1 cellular context compared by ENCODE assay signal in genomic region chr4:6064383-6064782, GRCh38.
A peak's percentile ranks its signal among the peaks of the same experiment; 100 is the strongest.
TF ChIP-seq lines count a peak whose summit lies in the region.

No MANE protein-coding gene starts in this region.

TF ChIP-seq in K562, 482 proteins besides CTCF, POLR2A, EP300 and RAD21 (continued from another document and continues in another):
- no peak for TF ChIP-seq BRF2 (IDR thresholded peaks at IDR 0.05; ENCODE audit: borderline replicate concordance, insufficient read depth, insufficient read length)
- TF ChIP-seq LCOR (CRISPR knock-in tag; IDR thresholded peaks at IDR 0.05): no peak
- no peak for TF ChIP-seq ZKSCAN8 (CRISPR knock-in tag; IDR thresholded peaks at IDR 0.05)
- TF ChIP-seq POLR2H (tag; IDR thresholded peaks at IDR 0.05; ENCODE audit: low read depth): no peak
- TF ChIP-seq FOXA1 (IDR thresholded peaks at IDR 0.05; ENCODE audit: borderline replicate concordance): no peak
- no peak for TF ChIP-seq TRIM25 (IDR thresholded peaks at IDR 0.05; ENCODE audit: borderline replicate concordance)
- TF ChIP-seq ZNF764 (CRISPR knock-in tag; IDR thresholded peaks at IDR 0.05; ENCODE audit: low read depth): no peak
- no peak for TF ChIP-seq CBX5 (IDR thresholded peaks at IDR 0.05; ENCODE audit: borderline replicate concordance, low read depth)
- TF ChIP-seq, protein P1, sequence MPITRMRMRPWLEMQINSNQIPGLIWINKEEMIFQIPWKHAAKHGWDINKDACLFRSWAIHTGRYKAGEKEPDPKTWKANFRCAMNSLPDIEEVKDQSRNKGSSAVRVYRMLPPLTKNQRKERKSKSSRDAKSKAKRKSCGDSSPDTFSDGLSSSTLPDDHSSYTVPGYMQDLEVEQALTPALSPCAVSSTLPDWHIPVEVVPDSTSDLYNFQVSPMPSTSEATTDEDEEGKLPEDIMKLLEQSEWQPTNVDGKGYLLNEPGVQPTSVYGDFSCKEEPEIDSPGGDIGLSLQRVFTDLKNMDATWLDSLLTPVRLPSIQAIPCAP (CRISPR knock-in tag; IDR thresholded peaks at IDR 0.05; ENCODE audit: borderline replicate concordance): no peak
- TF ChIP-seq, protein P2, sequence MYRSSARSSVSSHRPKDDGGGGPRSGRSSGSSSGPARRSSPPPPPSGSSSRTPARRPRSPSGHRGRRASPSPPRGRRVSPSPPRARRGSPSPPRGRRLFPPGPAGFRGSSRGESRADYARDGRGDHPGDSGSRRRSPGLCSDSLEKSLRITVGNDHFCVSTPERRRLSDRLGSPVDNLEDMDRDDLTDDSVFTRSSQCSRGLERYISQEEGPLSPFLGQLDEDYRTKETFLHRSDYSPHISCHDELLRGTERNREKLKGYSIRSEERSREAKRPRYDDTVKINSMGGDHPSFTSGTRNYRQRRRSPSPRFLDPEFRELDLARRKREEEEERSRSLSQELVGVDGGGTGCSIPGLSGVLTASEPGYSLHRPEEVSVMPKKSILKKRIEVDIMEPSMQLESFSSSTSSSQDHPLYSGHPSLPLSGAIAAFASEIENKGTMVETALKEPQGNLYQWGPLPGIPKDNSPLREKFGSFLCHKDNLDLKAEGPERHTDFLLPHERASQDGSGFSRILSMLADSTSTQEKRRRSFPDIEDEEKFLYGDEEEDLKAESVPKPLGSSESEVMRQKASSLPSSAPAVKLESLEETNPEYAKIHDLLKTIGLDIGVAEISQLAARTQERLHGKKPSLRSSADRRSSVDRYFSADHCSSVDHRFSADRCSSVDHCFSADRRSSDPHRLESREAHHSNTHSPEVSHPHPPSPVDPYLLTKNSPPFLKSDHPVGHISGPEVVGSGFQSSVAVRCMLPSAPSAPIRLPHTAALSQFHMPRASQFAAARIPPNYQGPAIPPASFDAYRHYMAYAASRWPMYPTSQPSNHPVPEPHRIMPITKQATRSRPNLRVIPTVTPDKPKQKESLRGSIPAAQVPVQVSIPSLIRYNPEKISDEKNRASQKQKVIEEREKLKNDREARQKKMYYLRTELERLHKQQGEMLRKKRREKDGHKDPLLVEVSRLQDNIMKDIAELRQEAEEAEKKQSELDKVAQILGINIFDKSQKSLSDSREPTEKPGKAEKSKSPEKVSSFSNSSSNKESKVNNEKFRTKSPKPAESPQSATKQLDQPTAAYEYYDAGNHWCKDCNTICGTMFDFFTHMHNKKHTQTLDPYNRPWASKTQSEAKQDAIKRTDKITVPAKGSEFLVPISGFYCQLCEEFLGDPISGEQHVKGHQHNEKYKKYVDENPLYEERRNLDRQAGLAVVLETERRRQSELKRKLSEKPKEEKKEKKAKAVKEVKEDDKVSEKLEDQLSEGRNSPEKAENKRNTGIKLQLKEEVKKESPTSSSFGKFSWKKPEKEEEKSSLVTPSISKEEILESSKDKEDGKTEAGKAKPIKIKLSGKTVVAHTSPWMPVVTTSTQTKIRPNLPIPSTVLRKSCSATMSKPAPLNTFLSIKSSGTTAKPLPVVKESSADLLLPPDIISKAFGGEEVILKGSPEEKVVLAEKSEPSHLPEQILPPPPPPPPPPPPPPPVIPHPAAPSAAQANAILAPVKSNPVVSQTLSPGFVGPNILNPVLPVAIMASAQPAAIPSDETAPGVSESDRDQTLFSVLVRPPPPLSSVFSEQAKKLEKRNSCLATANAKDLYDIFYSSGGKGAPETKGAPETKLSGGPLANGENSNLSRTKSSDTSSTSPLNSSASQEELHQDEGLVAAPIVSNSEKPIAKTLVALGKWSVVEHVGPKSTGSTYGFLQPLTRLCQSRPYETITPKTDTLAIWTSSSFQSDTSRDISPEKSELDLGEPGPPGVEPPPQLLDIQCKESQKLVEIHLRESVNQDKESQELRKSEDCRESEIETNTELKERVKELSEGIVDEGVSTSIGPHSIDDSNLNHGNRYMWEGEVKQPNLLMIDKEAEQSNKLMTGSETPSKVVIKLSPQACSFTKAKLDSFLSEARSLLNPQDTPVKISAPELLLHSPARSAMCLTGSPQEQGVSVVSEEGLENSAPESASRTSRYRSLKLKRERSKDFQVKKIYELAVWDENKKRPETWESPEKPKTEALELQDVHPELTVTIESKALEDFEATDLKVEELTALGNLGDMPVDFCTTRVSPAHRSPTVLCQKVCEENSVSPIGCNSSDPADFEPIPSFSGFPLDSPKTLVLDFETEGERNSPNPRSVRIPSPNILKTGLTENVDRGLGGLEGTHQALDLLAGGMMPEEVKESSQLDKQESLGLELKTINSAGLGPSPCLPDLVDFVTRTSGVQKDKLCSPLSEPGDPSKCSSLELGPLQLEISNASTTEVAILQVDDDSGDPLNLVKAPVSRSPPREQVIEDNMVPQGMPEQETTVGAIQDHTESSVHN (IDR thresholded peaks at IDR 0.05; ENCODE audit: borderline replicate concordance in 1 of 2, low read depth in 1 of 2): no peak
- TF ChIP-seq, protein P3, sequence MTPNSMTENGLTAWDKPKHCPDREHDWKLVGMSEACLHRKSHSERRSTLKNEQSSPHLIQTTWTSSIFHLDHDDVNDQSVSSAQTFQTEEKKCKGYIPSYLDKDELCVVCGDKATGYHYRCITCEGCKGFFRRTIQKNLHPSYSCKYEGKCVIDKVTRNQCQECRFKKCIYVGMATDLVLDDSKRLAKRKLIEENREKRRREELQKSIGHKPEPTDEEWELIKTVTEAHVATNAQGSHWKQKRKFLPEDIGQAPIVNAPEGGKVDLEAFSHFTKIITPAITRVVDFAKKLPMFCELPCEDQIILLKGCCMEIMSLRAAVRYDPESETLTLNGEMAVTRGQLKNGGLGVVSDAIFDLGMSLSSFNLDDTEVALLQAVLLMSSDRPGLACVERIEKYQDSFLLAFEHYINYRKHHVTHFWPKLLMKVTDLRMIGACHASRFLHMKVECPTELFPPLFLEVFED (CRISPR knock-in tag; conservative IDR thresholded peaks at IDR 0.05): no peak
- peak; percentile 66 for TF ChIP-seq ZNF316 (IDR thresholded peaks at IDR 0.05)
- no peak for TF ChIP-seq TARDBP (IDR thresholded peaks at IDR 0.05)
- no peak for TF ChIP-seq YBX1 (IDR thresholded peaks at IDR 0.05)
- no peak for TF ChIP-seq FIP1L1 (IDR thresholded peaks at IDR 0.05; ENCODE audit: low read depth, low read length, poor library complexity, severe bottlenecking)
- no peak for TF ChIP-seq NFRKB (IDR thresholded peaks at IDR 0.05; ENCODE audit: low read depth)
- no peak for TF ChIP-seq CREB5 (CRISPR knock-in tag; IDR thresholded peaks at IDR 0.05)
- TF ChIP-seq, protein P4, sequence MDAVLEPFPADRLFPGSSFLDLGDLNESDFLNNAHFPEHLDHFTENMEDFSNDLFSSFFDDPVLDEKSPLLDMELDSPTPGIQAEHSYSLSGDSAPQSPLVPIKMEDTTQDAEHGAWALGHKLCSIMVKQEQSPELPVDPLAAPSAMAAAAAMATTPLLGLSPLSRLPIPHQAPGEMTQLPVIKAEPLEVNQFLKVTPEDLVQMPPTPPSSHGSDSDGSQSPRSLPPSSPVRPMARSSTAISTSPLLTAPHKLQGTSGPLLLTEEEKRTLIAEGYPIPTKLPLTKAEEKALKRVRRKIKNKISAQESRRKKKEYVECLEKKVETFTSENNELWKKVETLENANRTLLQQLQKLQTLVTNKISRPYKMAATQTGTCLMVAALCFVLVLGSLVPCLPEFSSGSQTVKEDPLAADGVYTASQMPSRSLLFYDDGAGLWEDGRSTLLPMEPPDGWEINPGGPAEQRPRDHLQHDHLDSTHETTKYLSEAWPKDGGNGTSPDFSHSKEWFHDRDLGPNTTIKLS (IDR thresholded peaks at IDR 0.05; ENCODE audit: borderline replicate concordance, low read depth): no peak
- TF ChIP-seq NFE2 (IDR thresholded peaks at IDR 0.05; ENCODE audit: low read depth): peak; percentile 27; the same call in 1 of the 2 replicates
- peak; percentile 76 for TF ChIP-seq MAFG (tag; conservative IDR thresholded peaks at IDR 0.05)
- TF ChIP-seq YY1 (IDR thresholded peaks at IDR 0.05; ENCODE audit: borderline replicate concordance in 1 of 3, control insufficient read depth in 1 of 3, extremely low read depth in 1 of 3, insufficient read depth in 3 of 3, insufficient read length in 1 of 3, insufficient replicate concordance in 2 of 3, low read depth in 1 of 3, low read length in 2 of 3): no peak
- TF ChIP-seq ETV5 (CRISPR knock-in tag; IDR thresholded peaks at IDR 0.05; ENCODE audit: low read depth): no peak
- TF ChIP-seq KDM1A (IDR thresholded peaks at IDR 0.05): peak in 1 of 2 experiments; percentile 54; a peak in 2 of 4 replicates
- TF ChIP-seq BACH1 (tag; IDR thresholded peaks at IDR 0.05): 0 out of 2 replicates have a peak, but pooled peaks have one; percentile 52
- peak in 1 of 2 experiments; percentile 42; a peak in 1 of 4 replicates for TF ChIP-seq NRF1 (conservative IDR thresholded peaks at IDR 0.05 in 1 of 2, IDR thresholded peaks at IDR 0.05 in 1 of 2)
- no peak for TF ChIP-seq THRAP3 (IDR thresholded peaks at IDR 0.05; ENCODE audit: borderline replicate concordance)
- no peak for TF ChIP-seq TCF7 (IDR thresholded peaks at IDR 0.05; ENCODE audit: borderline replicate concordance)
- TF ChIP-seq, protein P5, sequence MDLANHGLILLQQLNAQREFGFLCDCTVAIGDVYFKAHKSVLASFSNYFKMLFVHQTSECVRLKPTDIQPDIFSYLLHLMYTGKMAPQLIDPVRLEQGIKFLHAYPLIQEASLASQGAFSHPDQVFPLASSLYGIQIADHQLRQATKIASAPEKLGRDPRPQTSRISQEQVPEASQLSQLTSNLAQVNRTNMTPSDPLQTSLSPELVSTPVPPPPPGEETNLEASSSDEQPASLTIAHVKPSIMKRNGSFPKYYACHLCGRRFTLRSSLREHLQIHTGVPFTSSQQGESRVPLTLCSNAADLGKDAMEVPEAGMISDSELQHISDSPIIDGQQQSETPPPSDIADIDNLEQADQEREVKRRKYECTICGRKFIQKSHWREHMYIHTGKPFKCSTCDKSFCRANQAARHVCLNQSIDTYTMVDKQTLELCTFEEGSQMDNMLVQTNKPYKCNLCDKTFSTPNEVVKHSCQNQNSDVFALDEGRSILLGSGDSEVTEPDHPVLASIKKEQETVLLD (IDR thresholded peaks at IDR 0.05): no peak
- no peak for TF ChIP-seq ELF2 (CRISPR knock-in tag; IDR thresholded peaks at IDR 0.05)
- TF ChIP-seq ZFP1 (CRISPR knock-in tag; IDR thresholded peaks at IDR 0.05): no peak
- TF ChIP-seq, protein P6, sequence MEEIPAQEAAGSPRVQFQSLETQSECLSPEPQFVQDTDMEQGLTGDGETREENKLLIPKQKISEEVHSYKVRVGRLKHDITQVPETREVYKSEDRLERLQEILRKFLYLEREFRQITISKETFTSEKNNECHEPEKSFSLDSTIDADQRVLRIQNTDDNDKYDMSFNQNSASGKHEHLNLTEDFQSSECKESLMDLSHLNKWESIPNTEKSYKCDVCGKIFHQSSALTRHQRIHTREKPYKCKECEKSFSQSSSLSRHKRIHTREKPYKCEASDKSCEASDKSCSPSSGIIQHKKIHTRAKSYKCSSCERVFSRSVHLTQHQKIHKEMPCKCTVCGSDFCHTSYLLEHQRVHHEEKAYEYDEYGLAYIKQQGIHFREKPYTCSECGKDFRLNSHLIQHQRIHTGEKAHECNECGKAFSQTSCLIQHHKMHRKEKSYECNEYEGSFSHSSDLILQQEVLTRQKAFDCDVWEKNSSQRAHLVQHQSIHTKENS (CRISPR knock-in tag; IDR thresholded peaks at IDR 0.05): no peak
- no peak for TF ChIP-seq NFIC (IDR thresholded peaks at IDR 0.05)
- TF ChIP-seq ZC3H11A (IDR thresholded peaks at IDR 0.05; ENCODE audit: low read depth, low read length): no peak
